In genomic region chr7:30846378-30846777, GRCh38 we compare ENCODE assay signal across 1 cellular context.
TF ChIP-seq lines count a peak whose summit lies in the region.

No MANE protein-coding gene starts in this region.

TF ChIP-seq in SK-N-SH treated with all-trans-retinoic acid at 6 μM for 48 hours, 23 proteins besides CTCF, POLR2A, EP300 and RAD21 (continued from another document):
- TF ChIP-seq POU6F1 (CRISPR knock-in tag; IDR thresholded peaks at IDR 0.05; ENCODE audit: borderline replicate concordance, low read depth) (no peak), ZFP3 (CRISPR knock-in tag; IDR thresholded peaks at IDR 0.05) (no peak), ARNTL (CRISPR knock-in tag; IDR thresholded peaks at IDR 0.05; ENCODE audit: borderline replicate concordance, low read depth) (no peak), ZC3H10 (CRISPR knock-in tag; IDR thresholded peaks at IDR 0.05) (no peak), ZNF565 (CRISPR knock-in tag; conservative IDR thresholded peaks at IDR 0.05; ENCODE audit: low read depth) (no peak), CSRNP3 (CRISPR knock-in tag; IDR thresholded peaks at IDR 0.05) (no peak), SNAI2 (CRISPR knock-in tag; IDR thresholded peaks at IDR 0.05) (no peak), BACH2 (CRISPR knock-in tag; IDR thresholded peaks at IDR 0.05; ENCODE audit: borderline replicate concordance) (no peak), TCF4 (CRISPR knock-in tag; IDR thresholded peaks at IDR 0.05; ENCODE audit: borderline replicate concordance) (no peak), ZFP30 (CRISPR knock-in tag; IDR thresholded peaks at IDR 0.05) (no peak), TOX (CRISPR knock-in tag; IDR thresholded peaks at IDR 0.05; ENCODE audit: borderline replicate concordance) (no peak), ISL1 (CRISPR knock-in tag; IDR thresholded peaks at IDR 0.05) (no peak)
TF ChIP-seq in SK-N-SH treated with all-trans-retinoic acid at 6 μM for 48 hours: peak in this region for 0.
